ENCODE assay signal across 19 cellular contexts in the genomic region with DNA sequence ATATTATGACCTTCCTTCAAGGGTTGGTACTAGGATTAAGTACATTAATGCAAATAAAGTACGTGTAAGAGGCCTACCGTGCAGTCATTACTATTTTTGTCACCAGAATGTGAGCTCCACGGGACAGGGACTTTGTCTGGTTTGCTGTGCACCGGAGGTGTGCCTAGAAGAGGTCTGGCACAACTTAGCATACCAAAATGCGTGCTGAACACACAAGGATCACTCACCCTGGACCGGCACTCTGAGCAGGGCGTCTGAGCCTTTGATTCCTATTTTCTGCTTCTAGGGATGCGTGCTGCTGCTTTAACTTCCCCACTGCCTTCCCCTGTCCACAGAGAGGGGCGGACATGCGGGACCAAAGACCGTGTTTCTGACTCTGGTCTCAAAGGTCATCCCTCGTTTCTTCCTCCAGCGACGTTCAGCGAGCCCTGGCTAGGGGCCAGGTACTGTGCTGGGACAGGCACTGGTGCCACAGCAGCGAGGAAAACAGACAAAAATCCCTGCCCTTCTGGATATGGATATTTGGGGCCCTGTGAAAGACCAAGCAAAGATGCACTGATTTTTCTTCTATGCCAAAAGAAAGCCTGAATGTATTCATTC.
"Had no signal": no experiment of that assay in that cellular context is flagged by ENCODE, and none has a peak within 500 bp of the region (broad histone marks: within the 10 kb centered on the region; RNA-seq: fewer than 3 reads in every experiment).

No MANE protein-coding gene starts in this region.

- H3K4me1 ChIP-seq: heart right ventricle, pancreas, psoas muscle, spleen had no signal

- ATAC-seq: activated CD8-positive, alpha-beta T cell treated with anti-CD3 and anti-CD28 coated beads, Interleukin-2, amount 10 ng/mL, durations not matched to agents 7 days and 5 days; pancreas; psoas muscle; right cardiac atrium had no signal

- H3K9me3 ChIP-seq: heart right ventricle, pancreas, psoas muscle, spleen had no signal

- H3K27me3 ChIP-seq: pancreas had no signal

- H3K27me3 Mint-ChIP-seq: brain had no signal

- H3K27ac Mint-ChIP-seq: activated CD8-positive, alpha-beta T cell treated with anti-CD3 and anti-CD28 coated beads, Interleukin-2, amount 10 ng/mL, durations not matched to agents 7 days and 5 days; activated naive CD4-positive, alpha-beta T cell treated with anti-CD3 and anti-CD28 coated beads, Interleukin-2, amount 50 U/mL, for 24 hours; brain; nephron had no signal

- DNase-seq: activated CD4-positive, alpha-beta T cell treated with anti-CD3 and anti-CD28 coated beads for 1 hour; activated CD4-positive, alpha-beta T cell treated with anti-CD3 and anti-CD28 coated beads, Interleukin-2, amount 50 U/mL, for 1 hour; activated CD8-positive, alpha-beta T cell treated with anti-CD3 and anti-CD28 coated beads, Interleukin-2, amount 10 ng/mL, durations not matched to agents 7 days and 5 days; activated gamma-delta T cell treated with Interleukin-2 at 50 U/mL for 16 hours; foreskin fibroblast; kidney; pancreas; psoas muscle; spleen; stimulated activated CD4-positive, alpha-beta T cell treated with anti-CD3 and anti-CD28 coated beads, Interleukin-4, amount 100 ng/mL, for 1 hour; stimulated activated naive CD4-positive, alpha-beta T cell; T-helper 1 cell had no signal

- H3K9me3 Mint-ChIP-seq: activated naive CD4-positive, alpha-beta T cell treated with anti-CD3 and anti-CD28 coated beads, Interleukin-2, amount 50 U/mL, for 24 hours; brain; nephron had no signal

- H3K36me3 Mint-ChIP-seq: activated naive CD4-positive, alpha-beta T cell treated with anti-CD3 and anti-CD28 coated beads, Interleukin-2, amount 50 U/mL, for 24 hours; brain had no signal

- FAIRE-seq: endometrium, kidney, pancreas, TTC549 had no signal

- H3K27ac ChIP-seq: heart right ventricle, pancreas, psoas muscle, spleen had no signal

- H3K36me3 ChIP-seq: heart right ventricle, pancreas, spleen had no signal

- H3K4me3 ChIP-seq: heart right ventricle, pancreas, psoas muscle, spleen had no signal

- H3K4me3 Mint-ChIP-seq: activated CD8-positive, alpha-beta T cell treated with anti-CD3 and anti-CD28 coated beads, Interleukin-2, amount 10 ng/mL, durations not matched to agents 7 days and 5 days; activated naive CD4-positive, alpha-beta T cell treated with anti-CD3 and anti-CD28 coated beads, Interleukin-2, amount 50 U/mL, for 24 hours; brain; nephron had no signal

- H3K4me1 Mint-ChIP-seq: activated naive CD4-positive, alpha-beta T cell treated with anti-CD3 and anti-CD28 coated beads, Interleukin-2, amount 50 U/mL, for 24 hours; brain had no signal
